Comparison of ENCODE assay signal across 25 cellular contexts in genomic region chr9:16512281-16512680, GRCh38.
"Had no signal": no experiment of that assay in that cellular context is flagged by ENCODE, and none has a peak within 500 bp of the region (broad histone marks: within the 10 kb centered on the region; RNA-seq: fewer than 3 reads in every experiment).

No MANE protein-coding gene starts in this region.

- ATAC-seq: Panc1, T-cell had no signal

- H3K27ac ChIP-seq: HL-60, RWPE1 had no signal

- DNase-seq: Karpas-422, KG1, MV-4-11, NCI-H1048, NCI-H1105, NCI-H1417, NCI-H1436 treated with DMSO at 0.1 percent for 48 hours, NCI-H1694, NCI-H187 treated with DMSO at 0.1 percent for 48 hours, NCI-H2029 treated with DMSO at 0.1 percent for 48 hours, NCI-H2107, NCI-H2171, NCI-H226, NCI-H446, NCI-H510A, NCI-H524 treated with DMSO at 0.1 percent for 48 hours, NCI-H69, NCI-H774, SHP77, SK-N-SH, SW 1271, T-cell had no signal

- H3K9ac ChIP-seq: SK-N-SH had no signal

- H3K9me3 ChIP-seq: SK-N-SH had no signal

- H3K4me2 ChIP-seq: SK-N-SH had no signal
